Comparison of ENCODE assay signal across 13 cellular contexts in the genomic region with DNA sequence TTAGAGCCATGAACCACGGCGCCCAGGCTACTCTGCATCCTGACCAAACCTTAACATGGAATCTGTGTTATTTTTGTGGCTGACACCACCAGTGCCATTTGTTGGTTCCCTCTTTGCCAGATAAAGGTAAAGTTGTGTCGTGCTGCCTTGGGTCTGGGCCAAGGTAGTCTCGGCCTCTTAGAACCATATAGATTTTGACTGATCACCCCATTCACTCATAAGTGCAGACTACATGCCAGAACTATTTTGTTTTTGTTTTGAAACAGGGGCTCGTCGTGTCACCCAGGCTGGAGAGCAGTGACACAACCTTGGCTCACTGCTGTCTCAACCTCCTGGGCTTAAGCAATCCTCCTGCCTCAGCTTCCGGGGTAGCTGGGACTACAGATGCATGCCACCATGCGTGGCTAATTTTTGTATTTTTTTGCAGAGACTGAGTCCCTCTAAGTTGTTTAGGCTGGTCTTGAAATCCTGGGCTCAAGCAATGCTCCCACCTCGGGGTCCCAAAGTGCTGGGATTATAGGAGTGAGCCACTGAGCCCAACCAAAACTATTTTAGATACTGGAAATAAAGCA. TPM values are rescaled to one million over a fixed set of nuclear protein-coding genes. Genes with fewer than 3 reads are reported as not detected.
A peak's percentile ranks its signal among the peaks of the same experiment; 100 is the strongest.
DNase-seq lines count a peak whose midpoint lies in the region; ATAC-seq, FAIRE-seq and TF ChIP-seq lines count a peak whose summit lies in the region.
"Had no signal": no experiment of that assay in that cellular context is flagged by ENCODE, and none has a peak within 500 bp of the region (broad histone marks: within the 10 kb centered on the region; RNA-seq: fewer than 3 reads in every experiment).

No MANE protein-coding gene starts in this region.

- ATAC-seq in GM12878: no peak
- peak; percentile 52 to 79 (median 76) for ATAC-seq in right lobe of liver
- ATAC-seq in sciatic nerve: no peak
- no peak for ATAC-seq in GM18909 (IDR thresholded peaks at IDR 0.05; ENCODE audit: poor library complexity, unreplicated experiment)

- H3K4me1 Mint-ChIP-seq in Caco-2 (ENCODE audit: low read depth, unreplicated experiment): peaks cover 61% of the 10 kb centered on the region

- peaks cover 80% of the 10 kb centered on the region for H3K4me1 ChIP-seq in Caco-2
- H3K4me1 ChIP-seq in GM12878 (ENCODE audit: control insufficient read depth, insufficient read depth, low read length): no peaks in the 10 kb centered on the region
- H3K4me1 ChIP-seq in right lobe of liver: peaks cover 0 to 10% (median 4%) of the 10 kb centered on the region in 4 donors

- DNase-seq in Caco-2 (peak; percentile 61 to 62), MV-4-11 (lab: John Stamatoyannopoulos, UW) (peak; percentile 67), GM12878 (ENCODE audit: low read depth, low spot score) (no peak), right lobe of liver (peak in 2 of 3 donors; percentile 62 to 63), sciatic nerve (ENCODE audit: low spot score) (no peak), HK-2 (ENCODE audit: unreplicated experiment) (no peak), DMS114 treated with DMSO at 0.1 percent for 48 hours (lab: John Stamatoyannopoulos, UW; ENCODE audit: unreplicated experiment) (no peak)
- DNase-seq: heart right ventricle, NCI-H2171, ovary had no signal

- POLR2A ChIA-PET in Caco-2 (lab: Charles Lee) (interaction anchor here (0.5 to 1.1 kb wide), 10 partner anchors 10 to 172 kb away, joined by 3 to 7 read pairs (median 4); a partner anchor contains a TSS), GM12878 (lab: Charles Lee) (no interaction called here)

- H3K27me3 ChIP-seq in Caco-2 (replicated peaks; ENCODE audit: control insufficient read depth, insufficient read depth, low read length): no peaks in the 10 kb centered on the region
- peaks cover 0 to 2% of the 10 kb centered on the region in 2 experiments; a peak in 3 of 4 replicates for H3K27me3 ChIP-seq in GM12878 (replicated peaks in 1 of 2; ENCODE audit: control insufficient read depth in 2 of 2, insufficient read depth in 2 of 2, low read length in 1 of 2)
- H3K27me3 ChIP-seq in right lobe of liver: no peaks in the 10 kb centered on the region
- H3K27me3 ChIP-seq: heart right ventricle, ovary had no signal

- no peak overlapping the region for H3K4me2 ChIP-seq in GM12878 (ENCODE audit: control insufficient read depth, insufficient read depth)

- BruUV-seq in Caco-2 (replicated peaks; lab: Mats Ljungman, UMichigan) (no TSS peak), GM12878 (replicated peaks; lab: Mats Ljungman, UMichigan) (no TSS peak)

- FAIRE-seq in GM12878 (lab: Jason Lieb, UNC): no peak
- FAIRE-seq: GM18507 had no signal

- in situ Hi-C loops in GM12878 (cut with MboI): no loop called here

- H3K9me3 ChIP-seq in Caco-2 (no peaks in the 10 kb centered on the region), GM12878 (replicated peaks; ENCODE audit: control insufficient read depth, insufficient read depth, low read length) (no peaks in the 10 kb centered on the region), right lobe of liver (no peaks in the 10 kb centered on the region)
- H3K9me3 ChIP-seq: heart right ventricle, ovary had no signal

- SMC1A ChIA-PET in GM12878 (lab: Charles Lee; ENCODE audit: uncharacterized antibody, unreplicated experiment): no interaction called here

- intact Hi-C loops in Caco-2 (cut with micrococcal nuclease; ENCODE audit: unreplicated experiment): loop anchor here (1.0 kb wide), 7 partner anchors 9 to 78 kb away; a partner anchor contains a TSS
- intact Hi-C loops in GM12878 (cut with micrococcal nuclease; ENCODE audit: unreplicated experiment): no loop called here
- intact Hi-C loops in right lobe of liver (cut with DNase I): no loop called here
- intact Hi-C loops in sciatic nerve (cut with DNase I): no loop called here

- no peak for TF ChIP-seq RAD21 in GM12878 (IDR thresholded peaks at IDR 0.05; ENCODE audit: insufficient read depth, low read depth, low read length)

- peak overlapping the region; percentile 54 for H3K27ac Mint-ChIP-seq in Caco-2 (ENCODE audit: unreplicated experiment)

- H3K27me3 Mint-ChIP-seq in Caco-2 (ENCODE audit: insufficient read depth, unreplicated experiment): no peaks in the 10 kb centered on the region

- H4K20me1 ChIP-seq in GM12878 (ENCODE audit: control insufficient read depth, insufficient read depth): no peaks in the 10 kb centered on the region

- no peak overlapping the region for H3K9ac ChIP-seq in GM12878 (ENCODE audit: control insufficient read depth, insufficient read depth, low read length)

- TF ChIP-seq POLR2A in GM12878 (IDR thresholded peaks at IDR 0.05; ENCODE audit: low read depth, low read length) (no peak), right lobe of liver (IDR thresholded peaks at IDR 0.05) (no peak)

- no peak overlapping the region for H2AFZ ChIP-seq in GM12878 (ENCODE audit: control insufficient read depth, low read depth, low read length)

- TF ChIP-seq CTCF in Caco-2 (IDR thresholded peaks at IDR 0.05; ENCODE audit: insufficient read depth in 1 of 2, low read depth in 1 of 2, low read length in 1 of 2, severe bottlenecking in 1 of 2, unreplicated experiment in 1 of 2): no peak
- TF ChIP-seq CTCF in GM12878 (IDR thresholded peaks at IDR 0.05 in 2 of 3, conservative IDR thresholded peaks at IDR 0.05 in 1 of 3; ENCODE audit: control insufficient read depth in 2 of 3, extremely low read depth in 1 of 3, insufficient read depth in 1 of 3, low read depth in 3 of 3, low read length in 3 of 3): no peak
- TF ChIP-seq CTCF in right lobe of liver (IDR thresholded peaks at IDR 0.05): no peak

- 32% methylated on average over 9 of the region's 9 CpGs for WGBS in GM12878 (ENCODE audit: insufficient coverage, insufficient replicate concordance, low lambda C conversion rate, missing lambda C conversion rate)
- WGBS in right lobe of liver (ENCODE audit: insufficient coverage, low coverage, low lambda C conversion rate, missing lambda C conversion rate): 38% methylated on average over 6 of the region's 9 CpGs

- no peak overlapping the region for H3K4me3 ChIP-seq in Caco-2 (ENCODE audit: low read depth, low read length)
- H3K4me3 ChIP-seq in GM12878: no peak overlapping the region
- no peak overlapping the region for H3K4me3 ChIP-seq in right lobe of liver
- H3K4me3 ChIP-seq: heart right ventricle, ovary had no signal

- RAD21 ChIA-PET in GM12878 (lab: Charles Lee; ENCODE audit: unreplicated experiment): no interaction called here

- H3K36me3 ChIP-seq in Caco-2 (ENCODE audit: control insufficient read depth, insufficient read depth, low read length): no peaks in the 10 kb centered on the region
- H3K36me3 ChIP-seq in GM12878 (ENCODE audit: control insufficient read depth in 2 of 2, insufficient read depth in 2 of 2, low read length in 1 of 2): no peaks in the 10 kb centered on the region
- no peaks in the 10 kb centered on the region for H3K36me3 ChIP-seq in right lobe of liver
- H3K36me3 ChIP-seq: heart right ventricle, ovary had no signal

- H3K27ac ChIP-seq in GM12878 (ENCODE audit: control insufficient read depth, insufficient read depth) (no peak overlapping the region), right lobe of liver (peak overlapping the region in 1 of 3 donors; percentile 47)
- H3K27ac ChIP-seq: ovary, RWPE1 had no signal

- H3K9me3 Mint-ChIP-seq in Caco-2 (ENCODE audit: unreplicated experiment): no peaks in the 10 kb centered on the region

- H3K4me3 Mint-ChIP-seq in Caco-2 (ENCODE audit: unreplicated experiment): peak overlapping the region; percentile 55

- H3K36me3 Mint-ChIP-seq in Caco-2 (ENCODE audit: insufficient read depth, unreplicated experiment): peaks cover 13% of the 10 kb centered on the region

- CTCF ChIA-PET in Caco-2 (lab: Charles Lee) (interaction anchor here (0.8 to 2.2 kb wide), 12 partner anchors 10 to 84 kb away, joined by 3 to 28 read pairs (median 6); a partner anchor contains a TSS), GM12878 (lab: Yijun Ruan, JAX) (no interaction called here)

- no peak for TF ChIP-seq EP300 in GM12878 (IDR thresholded peaks at IDR 0.05; ENCODE audit: borderline replicate concordance in 1 of 2, control insufficient read depth in 1 of 2, low read depth in 2 of 2, low read length in 2 of 2)

- no peaks in the 10 kb centered on the region for H3K79me2 ChIP-seq in GM12878 (ENCODE audit: control insufficient read depth, insufficient read depth, low read length)

RNA-seq across cellular contexts. Expression of a gene that starts 19.2 kb away (rescaled TPM):
- total RNA-seq in Caco-2 (2022): 0.18 and 0.67 TPM in 2 replicates
- not detected in 2 replicates for total RNA-seq in GM12878 (2013; cell fraction: nucleolus; rRNA removed)
- not detected in 2 replicates for total RNA-seq in GM12878 (2014; rRNA removed)
- total RNA-seq in GM12878 (2014; rRNA removed; fragmentation: Illumina TruSeq; extraction: Trizol): not detected in 2 replicates
- total RNA-seq in GM12878 (2021): 0.05 TPM in 1 of 2 replicates, not detected in the other
- 0.10 TPM for polyA plus RNA-seq in GM12878 (2011; ENCODE audit: low read depth)
- polyA plus RNA-seq in GM12878 (2011; rRNA removed): not detected in 2 replicates
- polyA plus RNA-seq in GM12878 (2011; cell fraction: cytosol; rRNA removed): not detected in 2 replicates
- 0.07 TPM in 1 of 2 replicates, not detected in the other for polyA plus RNA-seq in GM12878 (2011; cell fraction: nucleus; rRNA removed)
- 0.32 and 0.50 TPM in 2 replicates for polyA plus RNA-seq in GM12878 (2012)
- 0.07 TPM in 1 of 2 replicates, not detected in the other for polyA plus RNA-seq in GM12878 (2014; fragmentation: Illumina TruSeq; extraction: Trizol)
- polyA plus RNA-seq in GM12878 (2014; fragmentation: Nextera tagmentation; extraction: Ambion mirVana): not detected
- 0.04 TPM in 1 of 2 replicates, not detected in the other for polyA plus RNA-seq in GM12878 (2014; rRNA removed)
- polyA plus RNA-seq in GM12878 (2016; fragmentation: Nextera tagmentation; extraction: Ambion mirVana): under 1 TPM; 0.17 to 0.55 TPM
- not detected in 2 replicates for polyA minus RNA-seq in GM12878 (2011; rRNA and poly(A)+ RNA removed)
- not detected in 2 replicates for polyA minus RNA-seq in GM12878 (2011; cell fraction: cytosol; rRNA and poly(A)+ RNA removed)
- not detected in 2 replicates for polyA minus RNA-seq in GM12878 (2011; cell fraction: nucleus; rRNA and poly(A)+ RNA removed)
- total RNA-seq in right lobe of liver: 10 to 100 TPM in 2 of 6 experiments, 1 to 10 TPM in 4; 4.8 to 13.8 (median 8.9) TPM
- total RNA-seq in sciatic nerve: 26.3 TPM

RNA-seq across cellular contexts. Expression of a gene that starts 20.8 kb away (rescaled TPM):
- total RNA-seq in Caco-2 (2022) (153 and 156 TPM in 2 replicates), GM12878 (2014; rRNA removed) (2.1 and 2.6 TPM in 2 replicates), GM12878 (2014; rRNA removed; fragmentation: Illumina TruSeq; extraction: Trizol) (3.0 and 3.1 TPM in 2 replicates), GM12878 (2021) (4.3 and 4.7 TPM in 2 replicates), right lobe of liver (10 to 100 TPM in 2 of 6 experiments, 1 to 10 TPM in 4; 6.6 to 11.1 (median 8.5) TPM), sciatic nerve (5.7 TPM)
- total RNA-seq in GM12878 (2013; cell fraction: nucleolus; rRNA removed): 5.4 and 5.5 TPM in 2 replicates
- polyA plus RNA-seq in GM12878 (2011; ENCODE audit: low read depth): 0.54 TPM
- polyA plus RNA-seq in GM12878 (2011; rRNA removed) (1.3 and 2.6 TPM in 2 replicates), GM12878 (2014; fragmentation: Illumina TruSeq; extraction: Trizol) (0.65 and 1.1 TPM in 2 replicates), GM12878 (2014; fragmentation: Nextera tagmentation; extraction: Ambion mirVana) (1 to 10 TPM in 1 of 2 experiments, under 1 TPM in 1; 0.57 to 1.9 TPM), GM12878 (2014; rRNA removed) (0.85 and 0.86 TPM in 2 replicates), GM12878 (2016; fragmentation: Nextera tagmentation; extraction: Ambion mirVana) (1 to 10 TPM; 2.5 to 3.0 TPM)
- polyA plus RNA-seq in GM12878 (2011; cell fraction: cytosol; rRNA removed): 0.57 and 0.67 TPM in 2 replicates
- 0.55 and 0.63 TPM in 2 replicates for polyA plus RNA-seq in GM12878 (2011; cell fraction: nucleus; rRNA removed)
- 0.60 and 0.88 TPM in 2 replicates for polyA plus RNA-seq in GM12878 (2012)
- 1.2 and 1.8 TPM in 2 replicates for polyA minus RNA-seq in GM12878 (2011; rRNA and poly(A)+ RNA removed)
- polyA minus RNA-seq in GM12878 (2011; cell fraction: cytosol; rRNA and poly(A)+ RNA removed): 1.2 and 1.6 TPM in 2 replicates
- polyA minus RNA-seq in GM12878 (2011; cell fraction: nucleus; rRNA and poly(A)+ RNA removed): 0.73 and 1.1 TPM in 2 replicates

Comparison
In these comparisons a context has a peak if more than half of its experiments do, and no peak if none do; other contexts are left out.
1. DNase-seq: peak in Caco-2 (2 of 2), MV-4-11 (single experiment) and right lobe of liver (2 of 3); none in GM12878 (single experiment), sciatic nerve (single experiment), HK-2 (single experiment) and DMS114 treated with DMSO at 0.1 percent for 48 hours (single experiment).
2. ATAC-seq: peak in right lobe of liver (4 of 4); none in GM12878 (single experiment), sciatic nerve (single experiment) and GM18909 (single experiment).
3. RNA of a gene that starts 20.8 kb away (total RNA-seq): 153 to 156 TPM in Caco-2; 6.6 to 11.1 TPM in right lobe of liver, 5.7 TPM in sciatic nerve (single experiment) and 2.1 to 5.5 TPM in GM12878; every median in the first group is over 10 times any median in the second.